Comparison of ENCODE assay signal across 2 cellular contexts in genomic region chr6:129732034-129732433, GRCh38.
TF ChIP-seq lines count a peak whose summit lies in the region.

No MANE protein-coding gene starts in this region.

TF ChIP-seq in HCT116, 20 proteins besides CTCF, POLR2A, EP300 and RAD21:
- TF ChIP-seq FOSL1 (IDR thresholded peaks at IDR 0.05; ENCODE audit: low read depth) = no peak
- TF ChIP-seq SIN3A (IDR thresholded peaks at IDR 0.05; ENCODE audit: low read depth) = no peak
- no peak for TF ChIP-seq YY1 (IDR thresholded peaks at IDR 0.05; ENCODE audit: extremely low read depth, insufficient replicate concordance, low read depth, low read length)
- no peak for TF ChIP-seq EGR1 (IDR thresholded peaks at IDR 0.05; ENCODE audit: low read depth)
- TF ChIP-seq, protein P1, sequence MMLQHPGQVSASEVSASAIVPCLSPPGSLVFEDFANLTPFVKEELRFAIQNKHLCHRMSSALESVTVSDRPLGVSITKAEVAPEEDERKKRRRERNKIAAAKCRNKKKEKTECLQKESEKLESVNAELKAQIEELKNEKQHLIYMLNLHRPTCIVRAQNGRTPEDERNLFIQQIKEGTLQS (IDR thresholded peaks at IDR 0.05) = no peak
- no peak for TF ChIP-seq POLR2AphosphoS5 (IDR thresholded peaks at IDR 0.05; ENCODE audit: low read depth, low read length)
- no peak for TF ChIP-seq TCF7L2 (IDR thresholded peaks at IDR 0.05; ENCODE audit: borderline replicate concordance, extremely low read depth, insufficient read depth, insufficient read length)
- no peak for TF ChIP-seq SP1 (IDR thresholded peaks at IDR 0.05; ENCODE audit: low read depth)
- TF ChIP-seq SRF (IDR thresholded peaks at IDR 0.05; ENCODE audit: low read depth) = no peak
- no peak for TF ChIP-seq ZFX (IDR thresholded peaks at IDR 0.05)
- no peak for TF ChIP-seq MAX (IDR thresholded peaks at IDR 0.05)
- no peak for TF ChIP-seq EZH2 (IDR thresholded peaks at IDR 0.05)
- TF ChIP-seq, protein P2, sequence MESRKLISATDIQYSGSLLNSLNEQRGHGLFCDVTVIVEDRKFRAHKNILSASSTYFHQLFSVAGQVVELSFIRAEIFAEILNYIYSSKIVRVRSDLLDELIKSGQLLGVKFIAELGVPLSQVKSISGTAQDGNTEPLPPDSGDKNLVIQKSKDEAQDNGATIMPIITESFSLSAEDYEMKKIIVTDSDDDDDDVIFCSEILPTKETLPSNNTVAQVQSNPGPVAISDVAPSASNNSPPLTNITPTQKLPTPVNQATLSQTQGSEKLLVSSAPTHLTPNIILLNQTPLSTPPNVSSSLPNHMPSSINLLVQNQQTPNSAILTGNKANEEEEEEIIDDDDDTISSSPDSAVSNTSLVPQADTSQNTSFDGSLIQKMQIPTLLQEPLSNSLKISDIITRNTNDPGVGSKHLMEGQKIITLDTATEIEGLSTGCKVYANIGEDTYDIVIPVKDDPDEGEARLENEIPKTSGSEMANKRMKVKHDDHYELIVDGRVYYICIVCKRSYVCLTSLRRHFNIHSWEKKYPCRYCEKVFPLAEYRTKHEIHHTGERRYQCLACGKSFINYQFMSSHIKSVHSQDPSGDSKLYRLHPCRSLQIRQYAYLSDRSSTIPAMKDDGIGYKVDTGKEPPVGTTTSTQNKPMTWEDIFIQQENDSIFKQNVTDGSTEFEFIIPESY (IDR thresholded peaks at IDR 0.05; ENCODE audit: extremely low read depth, insufficient replicate concordance, low read length) = no peak
- no peak for TF ChIP-seq ELF1 (IDR thresholded peaks at IDR 0.05; ENCODE audit: borderline replicate concordance, low read depth)
- TF ChIP-seq EZH2phosphoT487 (IDR thresholded peaks at IDR 0.05; ENCODE audit: borderline replicate concordance) = no peak
- TF ChIP-seq CEBPB (IDR thresholded peaks at IDR 0.05; ENCODE audit: low read depth) = no peak
- TF ChIP-seq CBX3 (IDR thresholded peaks at IDR 0.05; ENCODE audit: low read depth) = no peak
- TF ChIP-seq REST (IDR thresholded peaks at IDR 0.05; ENCODE audit: low read depth) = no peak
- no peak for TF ChIP-seq ZNF274 (IDR thresholded peaks at IDR 0.05; ENCODE audit: low read depth, low read length)
- TF ChIP-seq JUND (IDR thresholded peaks at IDR 0.05) = no peak

TF ChIP-seq in endothelial cell of umbilical vein, 7 proteins besides CTCF, POLR2A, EP300 and RAD21:
- TF ChIP-seq GATA2 (IDR thresholded peaks at IDR 0.05; ENCODE audit: insufficient read depth, insufficient read length, low read depth, low read length) (peak; percentile 34), MAX (IDR thresholded peaks at IDR 0.05; ENCODE audit: insufficient read depth, insufficient read length) (no peak)
